In the genomic region with DNA sequence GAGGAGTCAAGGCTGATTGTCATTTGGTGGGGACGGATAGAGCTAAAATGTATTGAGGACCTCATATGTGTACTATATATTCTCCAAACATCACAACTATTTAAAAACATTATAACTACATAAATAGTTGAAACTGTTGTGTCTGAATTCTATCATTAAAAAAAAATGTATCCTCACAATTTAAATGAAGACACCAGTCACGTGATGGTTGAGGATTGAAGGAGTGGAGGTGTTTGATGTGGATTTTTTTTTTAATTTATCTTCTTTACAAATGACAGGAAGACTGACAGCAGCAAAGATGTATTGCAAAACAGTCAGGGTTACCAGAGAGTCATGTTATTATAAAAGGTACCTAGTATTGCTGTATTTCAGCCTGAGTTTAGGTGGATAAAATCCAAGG, we compare ENCODE assay signal across 23 cellular contexts. TPM values are rescaled to one million over a fixed set of nuclear protein-coding genes. Genes with fewer than 3 reads are reported as not detected.
DNase-seq lines count a peak whose midpoint lies in the region; ATAC-seq, FAIRE-seq and TF ChIP-seq lines count a peak whose summit lies in the region.
"Had no signal": no experiment of that assay in that cellular context is flagged by ENCODE, and none has a peak within 500 bp of the region (broad histone marks: within the 10 kb centered on the region; RNA-seq: fewer than 3 reads in every experiment).

No MANE protein-coding gene starts in this region.

- no peaks in the 10 kb centered on the region for H3K9me3 ChIP-seq in DOHH2 (ENCODE audit: control insufficient read depth, insufficient read depth, low read length)
- no peaks in the 10 kb centered on the region for H3K9me3 ChIP-seq in K562 (replicated peaks; ENCODE audit: control insufficient read depth, insufficient read depth, low read depth, low read length)
- H3K9me3 ChIP-seq in neural cell (ENCODE audit: low read length): no peaks in the 10 kb centered on the region
- H3K9me3 ChIP-seq: BE2C had no signal

- TF ChIP-seq CTCF in DOHH2 (IDR thresholded peaks at IDR 0.05; ENCODE audit: low read depth, low read length, poor library complexity, severe bottlenecking) (no peak), K562 (IDR thresholded peaks at IDR 0.05 in 2 of 3, conservative IDR thresholded peaks at IDR 0.05 in 1 of 3; ENCODE audit: insufficient read depth in 2 of 3, low read depth in 1 of 3, low read length in 3 of 3) (no peak), neural cell (IDR thresholded peaks at IDR 0.05; ENCODE audit: poor library complexity, severe bottlenecking) (no peak)

- peaks cover 45% of the 10 kb centered on the region for H3K79me2 ChIP-seq in DOHH2 (ENCODE audit: control insufficient read depth, low read length)
- no peaks in the 10 kb centered on the region for H3K79me2 ChIP-seq in K562 (ENCODE audit: control insufficient read depth, insufficient read depth, low read length)
- no peaks in the 10 kb centered on the region for H3K79me2 ChIP-seq in neural cell (replicated peaks; ENCODE audit: insufficient read depth, low read length)

- WGBS in K562 (ENCODE audit: insufficient coverage, low coverage, missing lambda C conversion rate): 0% methylated on average over 2 of the region's 2 CpGs

- H3K4me1 ChIP-seq in DOHH2 (ENCODE audit: control insufficient read depth, low read length) (peaks cover 72% of the 10 kb centered on the region), K562 (replicated peaks in 1 of 2; ENCODE audit: control insufficient read depth in 2 of 2, insufficient read depth in 2 of 2, low read length in 2 of 2) (peaks cover 0 to 5% of the 10 kb centered on the region in 2 experiments; a peak in 1 of 5 replicates)
- H3K4me1 ChIP-seq: BE2C had no signal

- peaks cover 33% of the 10 kb centered on the region for H3F3A ChIP-seq in DOHH2 (ENCODE audit: control insufficient read depth, insufficient read depth)
- no peaks in the 10 kb centered on the region for H3F3A ChIP-seq in neural cell (ENCODE audit: insufficient read depth, low read length, poor library complexity, severe bottlenecking)

- no peak for TF ChIP-seq RAD21 in K562 (CRISPR knock-in tag; conservative IDR thresholded peaks at IDR 0.05 in 1 of 2, IDR thresholded peaks at IDR 0.05 in 1 of 2)
- no peak for TF ChIP-seq RAD21 in neural cell (conservative IDR thresholded peaks at IDR 0.05)

- no peaks in the 10 kb centered on the region for H3K27me3 ChIP-seq in DOHH2 (ENCODE audit: control insufficient read depth, low read length)
- peaks cover 2 to 10% of the 10 kb centered on the region in 2 experiments; a peak in 3 of 5 replicates for H3K27me3 ChIP-seq in K562 (ENCODE audit: control insufficient read depth in 2 of 2, insufficient read depth in 2 of 2, low read length in 2 of 2)
- H3K27me3 ChIP-seq in neural cell (ENCODE audit: insufficient read depth, low read depth, low read length): no peaks in the 10 kb centered on the region
- H3K27me3 ChIP-seq: BE2C, BLaER1 had no signal

- no peak for TF ChIP-seq POLR2A in K562 (conservative IDR thresholded peaks at IDR 0.05)

- H2AFZ ChIP-seq in K562 (ENCODE audit: low read depth, low read length) (no peak overlapping the region), neural cell (ENCODE audit: low read depth, low read length) (no peak overlapping the region)

- ATAC-seq in K562: no peak

- H3K36me3 ChIP-seq in DOHH2 (ENCODE audit: control insufficient read depth, low read length) (no peaks in the 10 kb centered on the region), K562 (ENCODE audit: control insufficient read depth, insufficient read depth, low read length) (no peaks in the 10 kb centered on the region), neural cell (ENCODE audit: insufficient read depth, low read length) (no peaks in the 10 kb centered on the region)
- H3K36me3 ChIP-seq: BE2C, BLaER1 had no signal

- DNase-seq in K562 (ENCODE audit: extremely low read depth in 1 of 4, low spot score in 3 of 4) (no peak), T-helper 2 cell (no peak), HUDEP-2 (lab: John Stamatoyannopoulos, UW; ENCODE audit: unreplicated experiment in 76 of 76) (no peak)
- DNase-seq: 8988T; ACHN; BE2C; C1 segment of cervical spinal cord; CD4-positive, alpha-beta memory T cell; CD4-positive, CD25-positive, alpha-beta regulatory T cell; CD8-positive, alpha-beta memory T cell; COR-L47; DMS153; DMS53; DMS79; DND-41; GF-D8 had no signal

- no peak overlapping the region for H3K9ac ChIP-seq in K562 (ENCODE audit: insufficient read depth in 1 of 2, low read depth in 2 of 2, low read length in 2 of 2)
- H3K9ac ChIP-seq in neural cell (ENCODE audit: low read length): no peak overlapping the region
- H3K9ac ChIP-seq: BLaER1 had no signal

- CTCF ChIA-PET in K562 (lab: Yijun Ruan, JAX; ENCODE audit: low intra/inter-chr PET ratio): no interaction called here

- in situ Hi-C loops in K562 (cut with MboI): no loop called here

- H3K4me2 ChIP-seq in DOHH2 (ENCODE audit: low read length): peak overlapping the region; percentile 76
- H3K4me2 ChIP-seq in K562 (ENCODE audit: insufficient read depth, low read length): no peak overlapping the region
- H3K4me2 ChIP-seq in neural cell (ENCODE audit: low read length): no peak overlapping the region
- H3K4me2 ChIP-seq: BLaER1 had no signal

- POLR2A ChIA-PET in K562 (lab: Yijun Ruan, JAX): no interaction called here

- no peak for FAIRE-seq in K562 (lab: Jason Lieb, UNC)
- FAIRE-seq: A204.1, G401.6, GM12891, GM19239 had no signal

- intact Hi-C loops in K562 (cut with micrococcal nuclease): no loop called here

- H3K9me2 ChIP-seq in DOHH2 (replicated peaks; ENCODE audit: control insufficient read depth, low read length) (no peaks in the 10 kb centered on the region), neural cell (ENCODE audit: insufficient read depth, low read length) (no peaks in the 10 kb centered on the region)

- TF ChIP-seq EP300 in K562 (IDR thresholded peaks at IDR 0.05; ENCODE audit: low read length) (no peak), neural cell (conservative IDR thresholded peaks at IDR 0.05; ENCODE audit: poor library complexity, severe bottlenecking) (peak; percentile 49)

- H4K20me1 ChIP-seq in DOHH2 (ENCODE audit: control insufficient read depth, insufficient read depth, low read depth, low read length) (no peaks in the 10 kb centered on the region), K562 (replicated peaks; ENCODE audit: control insufficient read depth, insufficient read depth, low read length) (no peaks in the 10 kb centered on the region), neural cell (ENCODE audit: insufficient read depth) (no peaks in the 10 kb centered on the region)
- H4K20me1 ChIP-seq: BLaER1 had no signal

- H3K4me3 ChIP-seq in DOHH2 (ENCODE audit: low read length): peak overlapping the region; percentile 62
- H3K4me3 ChIP-seq in K562: no peak overlapping the region
- H3K4me3 ChIP-seq in neural cell (ENCODE audit: low read length): peak overlapping the region; percentile 42
- H3K4me3 ChIP-seq: BLaER1 had no signal

- no TSS peak for BruUV-seq in K562 (replicated peaks; lab: Mats Ljungman, UMichigan)

- H3K27ac ChIP-seq in DOHH2 (ENCODE audit: low read depth, low read length) (peak overlapping the region; percentile 97), K562 (ENCODE audit: extremely low read depth, low read depth, low read length) (no peak overlapping the region), neural cell (ENCODE audit: low read length) (peak overlapping the region; percentile 29)
- H3K27ac ChIP-seq: BLaER1 had no signal

- no peaks in the 10 kb centered on the region for H3K9me1 ChIP-seq in K562 (ENCODE audit: control insufficient read depth, insufficient read depth, low read length)

TF ChIP-seq in K562, 482 proteins besides CTCF, POLR2A, EP300 and RAD21 (continues in another document):
- TF ChIP-seq, protein P1, sequence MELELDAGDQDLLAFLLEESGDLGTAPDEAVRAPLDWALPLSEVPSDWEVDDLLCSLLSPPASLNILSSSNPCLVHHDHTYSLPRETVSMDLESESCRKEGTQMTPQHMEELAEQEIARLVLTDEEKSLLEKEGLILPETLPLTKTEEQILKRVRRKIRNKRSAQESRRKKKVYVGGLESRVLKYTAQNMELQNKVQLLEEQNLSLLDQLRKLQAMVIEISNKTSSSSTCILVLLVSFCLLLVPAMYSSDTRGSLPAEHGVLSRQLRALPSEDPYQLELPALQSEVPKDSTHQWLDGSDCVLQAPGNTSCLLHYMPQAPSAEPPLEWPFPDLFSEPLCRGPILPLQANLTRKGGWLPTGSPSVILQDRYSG (tag; conservative IDR thresholded peaks at IDR 0.05; ENCODE audit: low read depth): no peak

TF ChIP-seq in neural cell, 6 proteins besides CTCF, POLR2A, EP300 and RAD21 (continues in another document):
- TF ChIP-seq SMC3 (conservative IDR thresholded peaks at IDR 0.05; ENCODE audit: poor library complexity): no peak
- no peak for TF ChIP-seq TAF1 (IDR thresholded peaks at IDR 0.05; ENCODE audit: low read depth)

RNA-seq across cellular contexts. Expression of a gene that starts 30.0 kb away (rescaled TPM):
- total RNA-seq in K562 (2011; cell fraction: chromatin; rRNA removed; ENCODE audit: low replicate concordance): 0.42 TPM in 1 of 2 replicates, not detected in the other
- total RNA-seq in K562 (2011; cell fraction: nucleolus; rRNA removed): 0.39 TPM in 1 of 2 replicates, not detected in the other
- total RNA-seq in K562 (2011; cell fraction: nucleoplasm; rRNA removed): 0.29 TPM in 1 of 2 replicates, not detected in the other
- total RNA-seq in K562 (2014; rRNA removed) (not detected in 2 replicates), K562 (2014; rRNA removed; fragmentation: Illumina TruSeq; extraction: Trizol) (under 0.01 TPM in 1 of 2 replicates, not detected in the other), K562 (2015; rRNA removed; fragmentation: Illumina TruSeq; extraction: Trizol) (not detected in 2 replicates), K562 (2021) (0.04 TPM in 1 of 2 replicates, not detected in the other)
- polyA plus RNA-seq in K562 (2011; rRNA removed) (0.01 and 0.10 TPM in 2 replicates), K562 (2014; fragmentation: Illumina TruSeq; extraction: Trizol) (not detected in 2 replicates), K562 (2014; fragmentation: Nextera tagmentation; extraction: Ambion mirVana) (under 1 TPM; 0.01 TPM), K562 (2014; rRNA removed) (not detected in 2 replicates), neural cell (16.7 and 17.3 TPM in 2 replicates)
- polyA plus RNA-seq in K562 (2011; cell fraction: cytosol; rRNA removed): 0.06 TPM in 1 of 2 replicates, not detected in the other
- polyA plus RNA-seq in K562 (2011; cell fraction: nucleus; rRNA removed): not detected in 2 replicates
- polyA plus RNA-seq in K562 (2012): 0.10 and 0.15 TPM in 2 replicates
- 0.03 and 0.14 TPM in 2 replicates for polyA minus RNA-seq in K562 (2011; rRNA and poly(A)+ RNA removed)
- 1.4 TPM in 1 of 2 replicates, not detected in the other for polyA minus RNA-seq in K562 (2011; cell fraction: cytosol; rRNA and poly(A)+ RNA removed)
- polyA minus RNA-seq in K562 (2011; cell fraction: nucleus; rRNA and poly(A)+ RNA removed): not detected in 2 replicates
- polyA minus RNA-seq in neural cell: 31.2 and 53.3 TPM in 2 replicates
- polyA plus RNA-seq: CD8-positive, alpha-beta memory T cell had no signal

Comparison
In these comparisons a context has a peak if more than half of its experiments do, and no peak if none do; other contexts are left out.
1. RNA of a gene that starts 30.0 kb away (polyA plus RNA-seq): 16.7 to 17.3 TPM in neural cell; 0.01 to 0.15 TPM in K562; every median in the first group is over 10 times any median in the second.